ENCODE assay signal across 1 cellular context in genomic region chr3:47421741-47422649, GRCh38.
TF ChIP-seq lines count a peak whose summit lies in the region.

No MANE protein-coding gene starts in this region.

TF ChIP-seq in HEK293, 187 proteins besides CTCF, POLR2A, EP300 and RAD21 (continued from another document):
- no peak for TF ChIP-seq ZNF449 (tag by site-specific recombination; IDR thresholded peaks at IDR 0.05)
- no peak for TF ChIP-seq ZNF37A (tag by site-specific recombination; IDR thresholded peaks at IDR 0.05)
- no peak for TF ChIP-seq ZNF670 (tag by site-specific recombination; IDR thresholded peaks at IDR 0.05; ENCODE audit: low read depth)
- no peak for TF ChIP-seq GLIS2 (tag by site-specific recombination; IDR thresholded peaks at IDR 0.05)
- TF ChIP-seq KLF10 (tag by site-specific recombination; IDR thresholded peaks at IDR 0.05) = no peak
- no peak for TF ChIP-seq HOXC10 (CRISPR knock-in tag; IDR thresholded peaks at IDR 0.05)
- TF ChIP-seq SETDB1 (IDR thresholded peaks at IDR 0.05; ENCODE audit: insufficient read length, low read length) = no peak
